In genomic region chr11:125554038-125554437, GRCh38 we compare ENCODE assay signal across 19 cellular contexts. TPM values are rescaled to one million over a fixed set of nuclear protein-coding genes. Genes with fewer than 3 reads are reported as not detected.
DNase-seq lines count a peak whose midpoint lies in the region; ATAC-seq, FAIRE-seq and TF ChIP-seq lines count a peak whose summit lies in the region.
"Had no signal": no experiment of that assay in that cellular context is flagged by ENCODE, and none has a peak within 500 bp of the region (broad histone marks: within the 10 kb centered on the region; RNA-seq: fewer than 3 reads in every experiment).

No MANE protein-coding gene starts in this region.

- intact Hi-C loops in K562 (cut with micrococcal nuclease): loop anchor here (1.0 to 10.0 kb wide), 5 partner anchors 42 to 320 kb away; partner anchors contain the start of gene CHEK1
- intact Hi-C loops in aorta (cut with DNase I): no loop called here

- H3K27ac Mint-ChIP-seq in CD8-positive, alpha-beta memory T cell: no peak overlapping the region
- H3K27ac Mint-ChIP-seq in activated CD4-positive, alpha-beta T cell treated with anti-CD3 and anti-CD28 coated beads, Interleukin-2, amount 10 ng/mL, durations not matched to agents 7 days and 5 days: no peak overlapping the region
- H3K27ac Mint-ChIP-seq: CD4-positive, CD25-positive, alpha-beta regulatory T cell had no signal

- H3K27me3 Mint-ChIP-seq in CD8-positive, alpha-beta memory T cell: peaks cover 6 to 21% of the 10 kb centered on the region in 2 donors
- H3K27me3 Mint-ChIP-seq in activated CD4-positive, alpha-beta T cell treated with anti-CD3 and anti-CD28 coated beads, Interleukin-2, amount 10 ng/mL, durations not matched to agents 7 days and 5 days: peaks cover 3% of the 10 kb centered on the region

- TF ChIP-seq EP300 in K562 (IDR thresholded peaks at IDR 0.05; ENCODE audit: low read length): no peak; the same call in 1 of the 2 replicates

- peak overlapping the region in 1 of 2 experiments; percentile 37; a peak in 1 of 4 replicates for H3K9ac ChIP-seq in K562 (ENCODE audit: insufficient read depth in 1 of 2, low read depth in 2 of 2, low read length in 2 of 2)
- H3K9ac ChIP-seq: BLaER1 treated with 17β-estradiol and CSF1 and Interleukin-3, amounts not matched to agents 10 nM and 100 nM had no signal

- TF ChIP-seq RAD21 in K562 (CRISPR knock-in tag; conservative IDR thresholded peaks at IDR 0.05 in 1 of 2, IDR thresholded peaks at IDR 0.05 in 1 of 2): peak; percentile 58 to 76

- FAIRE-seq in K562 (lab: Jason Lieb, UNC): peak; percentile 76
- FAIRE-seq: G401.6, GM12892, GM19239 had no signal

- in situ Hi-C loops in K562 (cut with MboI): loop anchor here (10.0 kb wide), 1 partner anchor 321 kb away; no protein-coding TSS in a partner anchor

- POLR2A ChIA-PET in CD8-positive, alpha-beta memory T cell (lab: Charles Lee): no interaction called here
- POLR2A ChIA-PET in K562 (lab: Yijun Ruan, JAX): interaction anchor here (0.7 to 1.2 kb wide), 2 partner anchors 16 to 69 kb away, joined by 3 to 4 read pairs; partner anchors contain the start of gene EI24
- POLR2A ChIA-PET in activated CD4-positive, alpha-beta T cell treated with anti-CD3 and anti-CD28 coated beads, Interleukin-2, amount 10 ng/mL, durations not matched to agents 7 days and 5 days (lab: Charles Lee): no interaction called here

- no peak overlapping the region for H3K4me3 ChIP-seq in CD8-positive, alpha-beta memory T cell (ENCODE audit: low read length)
- H3K4me3 ChIP-seq in K562: no peak overlapping the region
- H3K4me3 ChIP-seq in aorta (ENCODE audit: low read length in 2 of 2): no peak overlapping the region
- H3K4me3 ChIP-seq: BLaER1 treated with 17β-estradiol and CSF1 and Interleukin-3, amounts not matched to agents 10 nM and 100 nM had no signal

- no peaks in the 10 kb centered on the region for H4K20me1 ChIP-seq in K562 (replicated peaks; ENCODE audit: control insufficient read depth, insufficient read depth, low read length)
- H4K20me1 ChIP-seq: BLaER1 treated with 17β-estradiol and CSF1 and Interleukin-3, amounts not matched to agents 10 nM and 100 nM had no signal

- no peaks in the 10 kb centered on the region for H3K4me1 ChIP-seq in CD8-positive, alpha-beta memory T cell (ENCODE audit: insufficient read depth, low read length)
- peaks cover 19 to 58% of the 10 kb centered on the region in 2 experiments for H3K4me1 ChIP-seq in K562 (replicated peaks in 1 of 2; ENCODE audit: control insufficient read depth in 2 of 2, insufficient read depth in 2 of 2, low read length in 2 of 2)
- no peaks in the 10 kb centered on the region for H3K4me1 ChIP-seq in aorta (ENCODE audit: control insufficient read depth in 1 of 2, insufficient read depth in 2 of 2, low read length in 2 of 2)

- no peak for TF ChIP-seq POLR2A in K562 (conservative IDR thresholded peaks at IDR 0.05)

- no peaks in the 10 kb centered on the region for H3K79me2 ChIP-seq in K562 (ENCODE audit: control insufficient read depth, insufficient read depth, low read length)

- H3K36me3 ChIP-seq in CD8-positive, alpha-beta memory T cell (ENCODE audit: insufficient read depth, low read length): no peaks in the 10 kb centered on the region
- H3K36me3 ChIP-seq in K562 (ENCODE audit: control insufficient read depth, insufficient read depth, low read length) (no peaks in the 10 kb centered on the region), aorta (ENCODE audit: control insufficient read depth in 1 of 2, insufficient read depth in 2 of 2, low read length in 1 of 2) (no peaks in the 10 kb centered on the region)

- CTCF ChIA-PET in CD8-positive, alpha-beta memory T cell (lab: Charles Lee): no interaction called here
- CTCF ChIA-PET in K562 (lab: Yijun Ruan, JAX; ENCODE audit: low intra/inter-chr PET ratio): no interaction called here
- CTCF ChIA-PET in activated CD4-positive, alpha-beta T cell treated with anti-CD3 and anti-CD28 coated beads, Interleukin-2, amount 10 ng/mL, durations not matched to agents 7 days and 5 days (lab: Charles Lee): interaction anchor here (0.6 to 1.3 kb wide), 2 partner anchors 28 to 58 kb away, joined by 3 read pairs; partner anchors contain the start of gene FEZ1

- no peaks in the 10 kb centered on the region for H3K4me1 Mint-ChIP-seq in CD8-positive, alpha-beta memory T cell
- H3K4me1 Mint-ChIP-seq in activated CD4-positive, alpha-beta T cell treated with anti-CD3 and anti-CD28 coated beads, Interleukin-2, amount 10 ng/mL, durations not matched to agents 7 days and 5 days: no peaks in the 10 kb centered on the region
- H3K4me1 Mint-ChIP-seq: CD4-positive, CD25-positive, alpha-beta regulatory T cell had no signal

- peak overlapping the region; percentile 88 for H2AFZ ChIP-seq in K562 (ENCODE audit: low read depth, low read length)

- peak; percentile 82 for ATAC-seq in K562
- peak; percentile 70 for ATAC-seq in left lobe of liver
- ATAC-seq in aorta (ENCODE audit: low FRiP score): no peak
- no peak for ATAC-seq in HG02798 (IDR thresholded peaks at IDR 0.05; ENCODE audit: poor library complexity, unreplicated experiment)

- H3K9me1 ChIP-seq in K562 (ENCODE audit: control insufficient read depth, insufficient read depth, low read length): no peaks in the 10 kb centered on the region

- no TSS peak for BruUV-seq in K562 (replicated peaks; lab: Mats Ljungman, UMichigan)

- TF ChIP-seq CTCF in K562 (IDR thresholded peaks at IDR 0.05 in 2 of 3, conservative IDR thresholded peaks at IDR 0.05 in 1 of 3; ENCODE audit: insufficient read depth in 2 of 3, low read depth in 1 of 3, low read length in 3 of 3): peak; percentile 50 to 71 (median 62)

- no peak overlapping the region for H3K4me3 Mint-ChIP-seq in CD8-positive, alpha-beta memory T cell
- no peak overlapping the region for H3K4me3 Mint-ChIP-seq in activated CD4-positive, alpha-beta T cell treated with anti-CD3 and anti-CD28 coated beads, Interleukin-2, amount 10 ng/mL, durations not matched to agents 7 days and 5 days
- H3K4me3 Mint-ChIP-seq: CD4-positive, CD25-positive, alpha-beta regulatory T cell had no signal

- H3K27ac ChIP-seq in CD8-positive, alpha-beta memory T cell (ENCODE audit: low read depth, low read length): peak overlapping the region; percentile 10
- H3K27ac ChIP-seq in K562 (ENCODE audit: extremely low read depth, low read depth, low read length) (peak overlapping the region; percentile 69), aorta (ENCODE audit: low read depth in 1 of 2, low read length in 2 of 2) (no peak overlapping the region)
- H3K27ac ChIP-seq: BLaER1 treated with 17β-estradiol and CSF1 and Interleukin-3, amounts not matched to agents 10 nM and 100 nM had no signal

- H3K9me3 Mint-ChIP-seq in CD8-positive, alpha-beta memory T cell: peaks cover 23 to 48% (median 40%) of the 10 kb centered on the region in 5 donors
- H3K9me3 Mint-ChIP-seq in activated CD4-positive, alpha-beta T cell treated with anti-CD3 and anti-CD28 coated beads, Interleukin-2, amount 10 ng/mL, durations not matched to agents 7 days and 5 days: peaks cover 38% of the 10 kb centered on the region

- no peak for DNase-seq in CD8-positive, alpha-beta memory T cell
- DNase-seq in HT1080 (ENCODE audit: low read depth) (peak; percentile 19), K562 (ENCODE audit: extremely low read depth in 1 of 4, low spot score in 3 of 4) (peak; percentile 25 to 86 (median 50)), left lobe of liver (ENCODE audit: low spot score) (no peak), aorta (no peak), SIG-M5 treated with dmso at 0.1 percent for 504 hours (lab: John Stamatoyannopoulos, UW; ENCODE audit: unreplicated experiment) (no peak)
- no peak for DNase-seq in activated CD4-positive, alpha-beta T cell treated with anti-CD3 and anti-CD28 coated beads, Interleukin-2, amount 10 ng/mL, durations not matched to agents 7 days and 5 days
- DNase-seq: ACHN; Calu3; CD4-positive, CD25-positive, alpha-beta regulatory T cell; DMS 273 treated with DMSO at 0.1 percent for 48 hours; DMS79 treated with DMSO at 0.1 percent for 48 hours; EL; HCEC 1CT had no signal

- peaks cover 0 to 41% (median 4%) of the 10 kb centered on the region in 3 donors for H3K36me3 Mint-ChIP-seq in CD8-positive, alpha-beta memory T cell
- no peaks in the 10 kb centered on the region for H3K36me3 Mint-ChIP-seq in activated CD4-positive, alpha-beta T cell treated with anti-CD3 and anti-CD28 coated beads, Interleukin-2, amount 10 ng/mL, durations not matched to agents 7 days and 5 days (ENCODE audit: low read depth)

- WGBS in K562 (ENCODE audit: insufficient coverage, low coverage, missing lambda C conversion rate): 32% methylated on average over 3 of the region's 3 CpGs
- WGBS in aorta, 2 donors: 82 to 85% methylated on average over 3 of the region's 3 CpGs

- H3K4me2 ChIP-seq in K562 (ENCODE audit: insufficient read depth, low read length): peak overlapping the region; percentile 57
- H3K4me2 ChIP-seq: BLaER1 treated with 17β-estradiol and CSF1 and Interleukin-3, amounts not matched to agents 10 nM and 100 nM had no signal

- no peaks in the 10 kb centered on the region for H3K9me3 ChIP-seq in CD8-positive, alpha-beta memory T cell (ENCODE audit: low read length)
- H3K9me3 ChIP-seq in K562 (replicated peaks; ENCODE audit: control insufficient read depth, insufficient read depth, low read depth, low read length) (no peaks in the 10 kb centered on the region), aorta (ENCODE audit: control insufficient read depth, low read length) (peaks cover 12% of the 10 kb centered on the region)

- H3K27me3 ChIP-seq in CD8-positive, alpha-beta memory T cell (ENCODE audit: insufficient read depth, low read length, poor library complexity, severe bottlenecking): no peaks in the 10 kb centered on the region
- no peaks in the 10 kb centered on the region for H3K27me3 ChIP-seq in K562 (ENCODE audit: control insufficient read depth in 2 of 2, insufficient read depth in 2 of 2, low read length in 2 of 2)
- H3K27me3 ChIP-seq in aorta (ENCODE audit: control insufficient read depth in 1 of 2, insufficient read depth in 2 of 2, low read length in 1 of 2): no peaks in the 10 kb centered on the region
- H3K27me3 ChIP-seq: BLaER1 treated with 17β-estradiol and CSF1 and Interleukin-3, amounts not matched to agents 10 nM and 100 nM had no signal

RNA-seq across cellular contexts. Expression of gene EI24, which starts 15.2 kb away (rescaled TPM):
- 10 to 100 TPM; 62.7 to 65.7 TPM for total RNA-seq in CD8-positive, alpha-beta memory T cell
- 71.7 TPM for polyA plus RNA-seq in CD8-positive, alpha-beta memory T cell
- 177 and 227 TPM in 2 replicates for total RNA-seq in HT1080 (2014; rRNA removed; shearing (Covaris generic))
- 251 and 270 TPM in 2 replicates for polyA plus RNA-seq in HT1080 (2015; cell fraction: cytosol; rRNA removed)
- 69.7 and 77.5 TPM in 2 replicates for polyA plus RNA-seq in HT1080 (2015; cell fraction: nucleus; rRNA removed)
- 79.5 and 79.6 TPM in 2 replicates for total RNA-seq in K562 (2011; cell fraction: chromatin; rRNA removed; ENCODE audit: low replicate concordance)
- total RNA-seq in K562 (2011; cell fraction: nucleolus; rRNA removed): 86.2 and 96.6 TPM in 2 replicates
- total RNA-seq in K562 (2011; cell fraction: nucleoplasm; rRNA removed): 142 and 189 TPM in 2 replicates
- total RNA-seq in K562 (2014; rRNA removed) (151 and 192 TPM in 2 replicates), K562 (2014; rRNA removed; fragmentation: Illumina TruSeq; extraction: Trizol) (187 and 198 TPM in 2 replicates), K562 (2015; rRNA removed; fragmentation: Illumina TruSeq; extraction: Trizol) (160 and 168 TPM in 2 replicates), K562 (2021) (159 and 165 TPM in 2 replicates), left lobe of liver (187 TPM), aorta (10 to 100 TPM; 47.1 to 50.1 TPM)
- polyA plus RNA-seq in K562 (2011; rRNA removed) (128 and 239 TPM in 2 replicates), K562 (2014; fragmentation: Illumina TruSeq; extraction: Trizol) (249 and 260 TPM in 2 replicates), K562 (2014; fragmentation: Nextera tagmentation; extraction: Ambion mirVana) (10 to 100 TPM; 50.4 to 72.2 TPM), K562 (2014; rRNA removed) (182 and 210 TPM in 2 replicates), aorta (10 to 100 TPM; 55.4 to 59.7 TPM)
- 178 and 192 TPM in 2 replicates for polyA plus RNA-seq in K562 (2011; cell fraction: cytosol; rRNA removed)
- polyA plus RNA-seq in K562 (2011; cell fraction: nucleus; rRNA removed): 52.1 and 69.8 TPM in 2 replicates
- 121 and 150 TPM in 2 replicates for polyA plus RNA-seq in K562 (2012)
- polyA minus RNA-seq in K562 (2011; rRNA and poly(A)+ RNA removed): 155 and 274 TPM in 2 replicates
- polyA minus RNA-seq in K562 (2011; cell fraction: cytosol; rRNA and poly(A)+ RNA removed): 34.8 and 79.5 TPM in 2 replicates
- 17.2 and 23.3 TPM in 2 replicates for polyA minus RNA-seq in K562 (2011; cell fraction: nucleus; rRNA and poly(A)+ RNA removed)
- total RNA-seq in activated CD4-positive, alpha-beta T cell treated with anti-CD3 and anti-CD28 coated beads, Interleukin-2, amount 10 ng/mL, durations not matched to agents 7 days and 5 days: 10 to 100 TPM; 37.3 to 44.3 TPM

RNA-seq across cellular contexts. Expression of gene STT3A, which starts 38.6 kb away (rescaled TPM):
- total RNA-seq in CD8-positive, alpha-beta memory T cell: 100 to 1,000 TPM; 140 to 143 TPM
- polyA plus RNA-seq in CD8-positive, alpha-beta memory T cell: 90.6 TPM
- 145 and 199 TPM in 2 replicates for total RNA-seq in HT1080 (2014; rRNA removed; shearing (Covaris generic))
- polyA plus RNA-seq in HT1080 (2015; cell fraction: cytosol; rRNA removed): 99.9 and 113 TPM in 2 replicates
- polyA plus RNA-seq in HT1080 (2015; cell fraction: nucleus; rRNA removed): 345 and 398 TPM in 2 replicates
- 340 and 391 TPM in 2 replicates for total RNA-seq in K562 (2011; cell fraction: chromatin; rRNA removed; ENCODE audit: low replicate concordance)
- 528 and 545 TPM in 2 replicates for total RNA-seq in K562 (2011; cell fraction: nucleolus; rRNA removed)
- total RNA-seq in K562 (2011; cell fraction: nucleoplasm; rRNA removed): 415 and 429 TPM in 2 replicates
- 70.7 and 95.7 TPM in 2 replicates for total RNA-seq in K562 (2014; rRNA removed)
- 192 and 210 TPM in 2 replicates for total RNA-seq in K562 (2014; rRNA removed; fragmentation: Illumina TruSeq; extraction: Trizol)
- total RNA-seq in K562 (2015; rRNA removed; fragmentation: Illumina TruSeq; extraction: Trizol): 159 and 165 TPM in 2 replicates
- 148 and 167 TPM in 2 replicates for total RNA-seq in K562 (2021)
- polyA plus RNA-seq in K562 (2011; rRNA removed): 208 and 296 TPM in 2 replicates
- 224 and 257 TPM in 2 replicates for polyA plus RNA-seq in K562 (2011; cell fraction: cytosol; rRNA removed)
- polyA plus RNA-seq in K562 (2011; cell fraction: nucleus; rRNA removed): 171 and 194 TPM in 2 replicates
- 171 and 200 TPM in 2 replicates for polyA plus RNA-seq in K562 (2012)
- 170 and 212 TPM in 2 replicates for polyA plus RNA-seq in K562 (2014; fragmentation: Illumina TruSeq; extraction: Trizol)
- polyA plus RNA-seq in K562 (2014; fragmentation: Nextera tagmentation; extraction: Ambion mirVana): 100 to 1,000 TPM; 197 to 330 TPM
- polyA plus RNA-seq in K562 (2014; rRNA removed): 73.3 and 108 TPM in 2 replicates
- 589 and 1,261 TPM in 2 replicates for polyA minus RNA-seq in K562 (2011; rRNA and poly(A)+ RNA removed)
- 132 and 273 TPM in 2 replicates for polyA minus RNA-seq in K562 (2011; cell fraction: cytosol; rRNA and poly(A)+ RNA removed)
- polyA minus RNA-seq in K562 (2011; cell fraction: nucleus; rRNA and poly(A)+ RNA removed): 106 and 141 TPM in 2 replicates
- 92.2 TPM for total RNA-seq in left lobe of liver
- 100 to 1,000 TPM; 105 to 112 TPM for total RNA-seq in aorta
- polyA plus RNA-seq in aorta: 10 to 100 TPM; 19.8 to 61.4 TPM
- total RNA-seq in activated CD4-positive, alpha-beta T cell treated with anti-CD3 and anti-CD28 coated beads, Interleukin-2, amount 10 ng/mL, durations not matched to agents 7 days and 5 days: 100 to 1,000 TPM; 105 to 127 TPM

RNA-seq across cellular contexts. Expression of gene FEZ1, which starts 58.0 kb away (rescaled TPM):
- 1 to 10 TPM; 2.4 to 2.7 TPM for total RNA-seq in CD8-positive, alpha-beta memory T cell
- 14.6 TPM for polyA plus RNA-seq in CD8-positive, alpha-beta memory T cell
- total RNA-seq in HT1080 (2014; rRNA removed; shearing (Covaris generic)): 0.67 and 1.4 TPM in 2 replicates
- 11.7 and 16.5 TPM in 2 replicates for polyA plus RNA-seq in HT1080 (2015; cell fraction: cytosol; rRNA removed)
- 6.2 and 7.0 TPM in 2 replicates for polyA plus RNA-seq in HT1080 (2015; cell fraction: nucleus; rRNA removed)
- 4.1 and 5.5 TPM in 2 replicates for total RNA-seq in K562 (2011; cell fraction: chromatin; rRNA removed; ENCODE audit: low replicate concordance)
- total RNA-seq in K562 (2011; cell fraction: nucleolus; rRNA removed): 1.3 and 1.6 TPM in 2 replicates
- total RNA-seq in K562 (2011; cell fraction: nucleoplasm; rRNA removed): 5.9 and 6.2 TPM in 2 replicates
- total RNA-seq in K562 (2014; rRNA removed) (6.7 and 10.0 TPM in 2 replicates), K562 (2014; rRNA removed; fragmentation: Illumina TruSeq; extraction: Trizol) (7.5 and 8.5 TPM in 2 replicates), K562 (2015; rRNA removed; fragmentation: Illumina TruSeq; extraction: Trizol) (8.1 and 8.8 TPM in 2 replicates), K562 (2021) (7.9 and 8.2 TPM in 2 replicates), left lobe of liver (4.7 TPM), aorta (10 to 100 TPM; 54.9 to 77.6 TPM)
- polyA plus RNA-seq in K562 (2011; rRNA removed) (10.6 and 13.0 TPM in 2 replicates), K562 (2014; fragmentation: Illumina TruSeq; extraction: Trizol) (9.2 and 11.2 TPM in 2 replicates), K562 (2014; fragmentation: Nextera tagmentation; extraction: Ambion mirVana) (1 to 10 TPM; 4.6 to 5.1 TPM), K562 (2014; rRNA removed) (6.6 and 9.2 TPM in 2 replicates), aorta (10 to 100 TPM; 87.5 to 99.2 TPM)
- polyA plus RNA-seq in K562 (2011; cell fraction: cytosol; rRNA removed): 7.9 and 11.9 TPM in 2 replicates
- 4.2 and 9.9 TPM in 2 replicates for polyA plus RNA-seq in K562 (2011; cell fraction: nucleus; rRNA removed)
- polyA plus RNA-seq in K562 (2012): 11.3 and 11.6 TPM in 2 replicates
- 7.7 and 14.4 TPM in 2 replicates for polyA minus RNA-seq in K562 (2011; rRNA and poly(A)+ RNA removed)
- 4.2 and 6.9 TPM in 2 replicates for polyA minus RNA-seq in K562 (2011; cell fraction: cytosol; rRNA and poly(A)+ RNA removed)
- polyA minus RNA-seq in K562 (2011; cell fraction: nucleus; rRNA and poly(A)+ RNA removed): 0.94 and 4.2 TPM in 2 replicates
- under 1 TPM; 0.40 TPM for total RNA-seq in activated CD4-positive, alpha-beta T cell treated with anti-CD3 and anti-CD28 coated beads, Interleukin-2, amount 10 ng/mL, durations not matched to agents 7 days and 5 days

Comparison
In these comparisons a context has a peak if more than half of its experiments do, and no peak if none do; other contexts are left out.
1. DNase-seq: peak in HT1080 (single experiment) and K562 (4 of 4); none in CD8-positive, alpha-beta memory T cell (0 of 5), left lobe of liver (single experiment), aorta (0 of 2), SIG-M5 treated with dmso at 0.1 percent for 504 hours (single experiment) and activated CD4-positive, alpha-beta T cell treated with anti-CD3 and anti-CD28 coated beads, Interleukin-2, amount 10 ng/mL, durations not matched to agents 7 days and 5 days (single experiment).
2. H3K27ac ChIP-seq: peak in CD8-positive, alpha-beta memory T cell (single experiment) and K562 (single experiment); none in aorta (0 of 2).
3. ATAC-seq: peak in K562 (single experiment) and left lobe of liver (single experiment); none in aorta (single experiment) and HG02798 (single experiment).